Comparison of ENCODE assay signal across 8 cellular contexts in genomic region chrX:71285929-71286328, GRCh38. TPM values are rescaled to one million over a fixed set of nuclear protein-coding genes. Genes with fewer than 3 reads are reported as not detected.
DNase-seq lines count a peak whose midpoint lies in the region; ATAC-seq and TF ChIP-seq lines count a peak whose summit lies in the region.

No MANE protein-coding gene starts in this region.

- H3K4me3 Mint-ChIP-seq in Caco-2 (ENCODE audit: unreplicated experiment), result peak overlapping the region; percentile 98
- H3K4me3 Mint-ChIP-seq in chondrocyte (ENCODE audit: unreplicated experiment), result peak overlapping the region; percentile 92
- H3K4me3 Mint-ChIP-seq in nephron, result peak overlapping the region; percentile 99

- POLR2A ChIA-PET in Caco-2 (lab: Charles Lee), result no interaction called here

- H3K9me3 Mint-ChIP-seq in Caco-2 (ENCODE audit: unreplicated experiment) (no peaks in the 10 kb centered on the region), chondrocyte (ENCODE audit: low read depth) (no peaks in the 10 kb centered on the region), nephron (peaks cover 4% of the 10 kb centered on the region)

- H3K27me3 ChIP-seq in Caco-2 (replicated peaks; ENCODE audit: control insufficient read depth, insufficient read depth, low read length) (no peaks in the 10 kb centered on the region), MG63 (no peaks in the 10 kb centered on the region)

- H3K36me3 Mint-ChIP-seq in Caco-2 (ENCODE audit: insufficient read depth, unreplicated experiment) (peaks cover 61% of the 10 kb centered on the region), chondrocyte (ENCODE audit: low read depth) (peaks cover 4% of the 10 kb centered on the region), nephron (ENCODE audit: low read depth) (peaks cover 29% of the 10 kb centered on the region)

- intact Hi-C loops in Caco-2 (cut with micrococcal nuclease; ENCODE audit: unreplicated experiment), result loop anchor here (5.0 to 10.0 kb wide), 2 partner anchors 71 to 81 kb away; partner anchors contain the start of gene TAF1

- no peaks in the 10 kb centered on the region for H3K36me3 ChIP-seq in Caco-2 (ENCODE audit: control insufficient read depth, insufficient read depth, low read length)
- H3K36me3 ChIP-seq in MG63, result peaks cover 46% of the 10 kb centered on the region

- 0 out of 2 replicates have a peak, but pooled peaks cover 8% of the 10 kb centered on the region for H3K4me1 ChIP-seq in Caco-2

- H3K4me1 Mint-ChIP-seq in Caco-2 (ENCODE audit: low read depth, unreplicated experiment) (no peaks in the 10 kb centered on the region), chondrocyte (ENCODE audit: low read depth) (peaks cover 37% of the 10 kb centered on the region), nephron (peaks cover 10% of the 10 kb centered on the region)

- TF ChIP-seq CTCF in Caco-2 (IDR thresholded peaks at IDR 0.05; ENCODE audit: insufficient read depth in 1 of 2, low read depth in 1 of 2, low read length in 1 of 2, severe bottlenecking in 1 of 2, unreplicated experiment in 1 of 2) (no peak), chondrocyte (IDR thresholded peaks at IDR 0.05) (no peak), nephron (IDR thresholded peaks at IDR 0.05; ENCODE audit: unreplicated experiment in 3 of 3) (no peak)

- ATAC-seq in HG02852 (IDR thresholded peaks at IDR 0.05; ENCODE audit: unreplicated experiment) (no peak), HG02763 (IDR thresholded peaks at IDR 0.05; ENCODE audit: unreplicated experiment) (no peak), HG02884 (IDR thresholded peaks at IDR 0.05; ENCODE audit: unreplicated experiment) (no peak)

- no peaks in the 10 kb centered on the region for H3K9me3 ChIP-seq in Caco-2
- no peaks in the 10 kb centered on the region for H3K9me3 ChIP-seq in MG63

- H3K27me3 Mint-ChIP-seq in Caco-2 (ENCODE audit: insufficient read depth, unreplicated experiment) (no peaks in the 10 kb centered on the region), chondrocyte (ENCODE audit: low read depth) (no peaks in the 10 kb centered on the region), nephron (ENCODE audit: low read depth) (no peaks in the 10 kb centered on the region)

- CTCF ChIA-PET in Caco-2 (lab: Charles Lee), result no interaction called here

- H3K27ac Mint-ChIP-seq in Caco-2 (ENCODE audit: unreplicated experiment) (no peak overlapping the region), chondrocyte (ENCODE audit: unreplicated experiment) (peak overlapping the region; percentile 17), nephron (peak overlapping the region in 1 of 3 experiments; percentile 28)

- no TSS peak for BruUV-seq in Caco-2 (replicated peaks; lab: Mats Ljungman, UMichigan)

- H3K4me3 ChIP-seq in Caco-2 (ENCODE audit: low read depth, low read length) (no peak overlapping the region), MG63 (peak overlapping the region; percentile 85)

- DNase-seq in Caco-2, result no peak
- DNase-seq in MG63, result no peak
- no peak for DNase-seq in chondrocyte (ENCODE audit: low spot score)
- DNase-seq in hypothalamus (lab: John Stamatoyannopoulos, UW), result no peak

RNA-seq across cellular contexts. Expression of gene NONO, which starts 2.5 kb away (rescaled TPM):
- total RNA-seq in Caco-2 (2022), result 477 and 482 TPM in 2 replicates
- 471 and 489 TPM in 2 replicates for total RNA-seq in MG63 (2014; rRNA removed; shearing (Covaris generic); ENCODE audit: low replicate concordance)
- 319 to 354 TPM (median 341 TPM) in 3 replicates for total RNA-seq in chondrocyte

RNA-seq across cellular contexts. Expression of gene ITGB1BP2, which starts 15.6 kb away (rescaled TPM):
- total RNA-seq in Caco-2 (2022) (4.2 and 6.1 TPM in 2 replicates), chondrocyte (2.1 to 3.2 TPM (median 2.5 TPM) in 3 replicates)
- total RNA-seq in MG63 (2014; rRNA removed; shearing (Covaris generic); ENCODE audit: low replicate concordance), result 0.86 and 0.92 TPM in 2 replicates

RNA-seq across cellular contexts. Expression of gene ZMYM3, which starts 32.0 kb away (rescaled TPM):
- total RNA-seq in Caco-2 (2022) (51.9 and 55.1 TPM in 2 replicates), chondrocyte (31.9 to 35.2 TPM (median 32.1 TPM) in 3 replicates)
- 2.7 and 10.0 TPM in 2 replicates for total RNA-seq in MG63 (2014; rRNA removed; shearing (Covaris generic); ENCODE audit: low replicate concordance)
